Comparison of ENCODE assay signal across 11 cellular contexts in the genomic region with DNA sequence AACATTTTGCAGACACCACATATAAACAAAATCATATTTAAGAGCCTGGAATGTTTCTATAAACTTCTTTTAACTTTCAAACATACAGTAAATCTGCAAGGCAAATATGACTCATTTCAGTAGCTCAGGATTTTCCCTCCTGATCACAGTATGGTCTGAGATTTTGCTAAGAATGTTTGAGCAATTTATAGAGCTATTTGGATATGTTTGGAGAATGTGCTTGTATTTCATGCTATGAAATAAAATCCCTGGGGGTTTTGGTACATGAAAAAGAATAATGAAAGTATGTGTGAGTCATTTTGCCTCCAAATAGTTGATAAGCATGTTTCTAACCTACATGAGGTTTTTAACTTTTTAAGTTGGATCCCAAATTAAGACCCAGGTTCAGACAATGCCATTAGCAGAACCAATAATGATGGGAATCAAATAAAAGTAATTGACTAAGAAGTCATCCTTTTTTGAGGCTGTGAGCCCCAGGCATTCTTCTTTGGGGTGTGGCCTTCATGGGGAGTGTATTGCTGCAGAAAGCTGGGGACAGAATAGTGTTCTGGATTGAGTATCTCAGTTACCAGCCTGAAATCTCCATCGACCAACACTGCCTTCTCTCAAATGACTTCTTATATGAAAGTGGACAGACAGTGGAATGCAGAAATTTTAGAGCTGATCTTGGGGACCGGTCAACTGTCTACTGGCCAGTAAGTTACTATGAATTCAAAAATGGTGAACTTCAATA.
DNase-seq lines count a peak whose midpoint lies in the region; ATAC-seq, FAIRE-seq and TF ChIP-seq lines count a peak whose summit lies in the region.
"Had no signal": no experiment of that assay in that cellular context is flagged by ENCODE, and none has a peak within 500 bp of the region (broad histone marks: within the 10 kb centered on the region; RNA-seq: fewer than 3 reads in every experiment).

No MANE protein-coding gene starts in this region.

- TF ChIP-seq EP300 in A549 (IDR thresholded peaks at IDR 0.05), result no peak; a peak in 1 of 5 replicates
- no peak for TF ChIP-seq EP300 in gastroesophageal sphincter (IDR thresholded peaks at IDR 0.05)

- in situ Hi-C loops in Panc1 (cut with HindIII; ENCODE audit: low pct_unique_long_range_greater_than_20kb, low sequenced_read_pairs), result no loop called here

- no peak; a peak in 1 of 5 replicates for TF ChIP-seq RAD21 in A549 (conservative IDR thresholded peaks at IDR 0.05 in 1 of 2, IDR thresholded peaks at IDR 0.05 in 1 of 2)

- H3K4me3 ChIP-seq in A549, result no peak overlapping the region; the same call in 2 of the 3 replicates
- H3K4me3 ChIP-seq in Panc1 (ENCODE audit: low read depth in 2 of 2, low read length in 2 of 2), result no peak overlapping the region
- H3K4me3 ChIP-seq in gastroesophageal sphincter, result no peak overlapping the region
- H3K4me3 ChIP-seq: prostate gland had no signal

- intact Hi-C loops in Panc1 (cut with micrococcal nuclease; ENCODE audit: unreplicated experiment), result no loop called here

- DNase-seq in A549 (ENCODE audit: low read depth in 1 of 2, low spot score in 1 of 2) (peak; percentile 38 to 45), Panc1 (ENCODE audit: low read depth, low spot score) (no peak), NCI-H187 (lab: John Stamatoyannopoulos, UW) (no peak), SIG-M5 treated with dmso at 0.1 percent for 504 hours (lab: John Stamatoyannopoulos, UW; ENCODE audit: unreplicated experiment) (no peak)
- DNase-seq in activated CD8-positive, alpha-beta memory T cell treated with anti-CD3 and anti-CD28 coated beads for 24 hours, result no peak
- DNase-seq: activated naive CD4-positive, alpha-beta T cell treated with anti-CD3 and anti-CD28 coated beads, Interleukin-2, amount 50 U/mL, for 16 hours; CD8-positive, alpha-beta memory T cell had no signal

- TF ChIP-seq CTCF in A549 (IDR thresholded peaks at IDR 0.05), result no peak
- no peak for TF ChIP-seq CTCF in Panc1 (IDR thresholded peaks at IDR 0.05)
- TF ChIP-seq CTCF in gastroesophageal sphincter (IDR thresholded peaks at IDR 0.05), result no peak

- H3K27me3 ChIP-seq in Panc1 (ENCODE audit: control insufficient read depth, insufficient read depth, low read length) (no peaks in the 10 kb centered on the region), gastroesophageal sphincter (no peaks in the 10 kb centered on the region)

- no peaks in the 10 kb centered on the region for H3K9me3 ChIP-seq in A549
- no peaks in the 10 kb centered on the region for H3K9me3 ChIP-seq in Panc1 (ENCODE audit: control insufficient read depth, insufficient read depth, low read depth, low read length)
- no peaks in the 10 kb centered on the region for H3K9me3 ChIP-seq in gastroesophageal sphincter
- H3K9me3 ChIP-seq: prostate gland had no signal

- no peak for TF ChIP-seq POLR2A in A549 (IDR thresholded peaks at IDR 0.05; ENCODE audit: low read length)
- no peak for TF ChIP-seq POLR2A in gastroesophageal sphincter (IDR thresholded peaks at IDR 0.05)

- POLR2A ChIA-PET in A549 (lab: Yijun Ruan, JAX) (interaction anchor here (1.0 kb wide), 1 partner anchor 29 kb away, joined by 5 read pairs; no protein-coding TSS in a partner anchor), Panc1 (lab: Charles Lee) (no interaction called here)

- peak overlapping the region; percentile 72 for H3K4me2 ChIP-seq in A549

- BruUV-seq in Panc1 (replicated peaks; lab: Mats Ljungman, UMichigan), result no TSS peak

- H3K36me3 ChIP-seq in Panc1 (ENCODE audit: control insufficient read depth, insufficient read depth, low read length), result no peaks in the 10 kb centered on the region
- peaks cover 0 to 13% of the 10 kb centered on the region in 2 donors for H3K36me3 ChIP-seq in gastroesophageal sphincter
- H3K36me3 ChIP-seq: prostate gland had no signal

- peaks cover 39% of the 10 kb centered on the region for H3K4me1 ChIP-seq in A549
- no peaks in the 10 kb centered on the region for H3K4me1 ChIP-seq in Panc1 (ENCODE audit: control insufficient read depth, insufficient read depth, low read length)
- H3K4me1 ChIP-seq in gastroesophageal sphincter, result peaks cover 20 to 84% (median 29%) of the 10 kb centered on the region in 3 donors

- H3K27ac ChIP-seq in A549 (peak overlapping the region; percentile 71 to 74; a peak in 5 of 6 replicates), Panc1 (ENCODE audit: low read length) (no peak overlapping the region), gastroesophageal sphincter (peak overlapping the region; percentile 16 to 90 (median 80))

- ATAC-seq in A549, result peak in 1 of 2 experiments; percentile 89; a peak in 3 of 6 replicates
- peak; percentile 66 for ATAC-seq in GM19463 (IDR thresholded peaks at IDR 0.05; ENCODE audit: unreplicated experiment)
- peak; percentile 48; the same call in 1 of the 2 replicates for ATAC-seq in Panc1
- no peak for ATAC-seq in gastroesophageal sphincter
- no peak for ATAC-seq in HG03565 (IDR thresholded peaks at IDR 0.05; ENCODE audit: unreplicated experiment)

- no peak for FAIRE-seq in A549 (lab: Jason Lieb, UNC)

- CTCF ChIA-PET in A549 (lab: Yijun Ruan, JAX), result interaction anchor here (0.8 kb wide), 1 partner anchor 11 kb away, joined by 3 read pairs; no protein-coding TSS in a partner anchor
- CTCF ChIA-PET in Panc1 (lab: Charles Lee), result no interaction called here

- 48% methylated on average over 2 of the region's 2 CpGs for WGBS in A549 (ENCODE audit: missing lambda C conversion rate)
- WGBS in gastroesophageal sphincter (ENCODE audit: low coverage in 1 of 2), 2 donors, result 80 to 100% methylated on average over 1 of the region's 2 CpGs

TF ChIP-seq in A549, 52 proteins besides CTCF, POLR2A, EP300 and RAD21:
- TF ChIP-seq JUNB (IDR thresholded peaks at IDR 0.05) (peak; percentile 76; the same call in 1 of the 2 replicates), CEBPB (IDR thresholded peaks at IDR 0.05) (peak in 1 of 2 experiments; percentile 35; a peak in 1 of 4 replicates), SMC3 (IDR thresholded peaks at IDR 0.05) (no peak), TP53 (CRISPR knock-in tag; IDR thresholded peaks at IDR 0.05) (no peak), ZNF302 (CRISPR knock-in tag; IDR thresholded peaks at IDR 0.05) (no peak), FOSL2 (IDR thresholded peaks at IDR 0.05) (peak; percentile 43; the same call in 1 of the 2 replicates), FOSL2 (CRISPR knock-in tag; IDR thresholded peaks at IDR 0.05) (peak; percentile 78), GATA3 (IDR thresholded peaks at IDR 0.05; ENCODE audit: borderline replicate concordance) (peak; percentile 65; the same call in 1 of the 2 replicates)

Comparison
In these comparisons a context has a peak if more than half of its experiments do, and no peak if none do; other contexts are left out.
1. ATAC-seq: peak in GM19463 (single experiment) and Panc1 (single experiment); none in gastroesophageal sphincter (single experiment) and HG03565 (single experiment).
2. DNase-seq: peak in A549 (2 of 2); none in Panc1 (single experiment), NCI-H187 (0 of 2), activated CD8-positive, alpha-beta memory T cell treated with anti-CD3 and anti-CD28 coated beads for 24 hours (single experiment) and SIG-M5 treated with dmso at 0.1 percent for 504 hours (single experiment).